In the genomic region with DNA sequence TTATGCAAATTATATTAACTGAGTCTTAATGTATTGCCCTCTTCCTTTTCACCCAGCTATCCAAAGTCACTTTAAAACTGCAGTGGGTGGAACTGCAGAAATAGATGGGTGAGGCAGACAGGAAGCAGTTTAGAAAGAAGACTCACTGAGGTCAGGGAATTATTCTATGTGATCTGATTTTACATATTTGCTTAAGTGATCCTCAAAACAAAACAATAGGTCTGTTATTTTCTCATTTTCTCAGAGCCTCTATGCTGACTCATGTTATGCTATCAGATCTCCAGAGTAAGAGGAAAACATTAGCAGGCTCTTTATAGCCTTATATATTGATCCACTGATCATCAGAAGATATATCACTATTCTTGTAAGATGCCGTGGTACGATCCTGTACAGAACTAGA, we compare ENCODE assay signal across 1 cellular context.
A peak's percentile ranks its signal among the peaks of the same experiment; 100 is the strongest.
TF ChIP-seq lines count a peak whose summit lies in the region.

No MANE protein-coding gene starts in this region.

TF ChIP-seq in K562, 482 proteins besides CTCF, POLR2A, EP300 and RAD21 (continues in another document):
- TF ChIP-seq BCL6 (CRISPR knock-in tag; IDR thresholded peaks at IDR 0.05) (no peak), SMARCA4 (IDR thresholded peaks at IDR 0.05) (peak; percentile 45; the same call in 1 of the 2 replicates), SOX6 (IDR thresholded peaks at IDR 0.05) (peak; percentile 58), ZNF644 (tag; IDR thresholded peaks at IDR 0.05; ENCODE audit: low read depth) (no peak), TARDBP (IDR thresholded peaks at IDR 0.05) (no peak), MAFF (IDR thresholded peaks at IDR 0.05; ENCODE audit: low read length) (peak; percentile 41; the same call in 1 of the 2 replicates), SMARCE1 (IDR thresholded peaks at IDR 0.05) (peak; percentile 22; the same call in 1 of the 2 replicates), FOSL1 (tag; conservative IDR thresholded peaks at IDR 0.05) (peak; percentile 58), DPF2 (IDR thresholded peaks at IDR 0.05) (peak; percentile 30; the same call in 1 of the 2 replicates), ZNF316 (IDR thresholded peaks at IDR 0.05) (peak; percentile 78), ZZZ3 (IDR thresholded peaks at IDR 0.05) (no peak), HSF4 (CRISPR knock-in tag; IDR thresholded peaks at IDR 0.05; ENCODE audit: borderline replicate concordance) (no peak), BACH1 (tag; IDR thresholded peaks at IDR 0.05) (peak; percentile 72; the same call in 1 of the 2 replicates), KDM2B (CRISPR knock-in tag; IDR thresholded peaks at IDR 0.05) (no peak), KAT7 (CRISPR knock-in tag; IDR thresholded peaks at IDR 0.05; ENCODE audit: borderline replicate concordance) (no peak), CXXC5 (CRISPR knock-in tag; IDR thresholded peaks at IDR 0.05) (no peak), C11orf30 (IDR thresholded peaks at IDR 0.05; ENCODE audit: low read depth) (peak; percentile 80), MAFK (IDR thresholded peaks at IDR 0.05; ENCODE audit: low read length) (peak; percentile 57; the same call in 1 of the 2 replicates), FOXK1 (CRISPR knock-in tag; IDR thresholded peaks at IDR 0.05; ENCODE audit: borderline replicate concordance) (no peak), ZNF507 (tag; conservative IDR thresholded peaks at IDR 0.05) (no peak), TCF7L2 (IDR thresholded peaks at IDR 0.05; ENCODE audit: low read depth, low read length) (no peak), WHSC1 (IDR thresholded peaks at IDR 0.05; ENCODE audit: low read length) (no peak)
- TF ChIP-seq, protein P1, sequence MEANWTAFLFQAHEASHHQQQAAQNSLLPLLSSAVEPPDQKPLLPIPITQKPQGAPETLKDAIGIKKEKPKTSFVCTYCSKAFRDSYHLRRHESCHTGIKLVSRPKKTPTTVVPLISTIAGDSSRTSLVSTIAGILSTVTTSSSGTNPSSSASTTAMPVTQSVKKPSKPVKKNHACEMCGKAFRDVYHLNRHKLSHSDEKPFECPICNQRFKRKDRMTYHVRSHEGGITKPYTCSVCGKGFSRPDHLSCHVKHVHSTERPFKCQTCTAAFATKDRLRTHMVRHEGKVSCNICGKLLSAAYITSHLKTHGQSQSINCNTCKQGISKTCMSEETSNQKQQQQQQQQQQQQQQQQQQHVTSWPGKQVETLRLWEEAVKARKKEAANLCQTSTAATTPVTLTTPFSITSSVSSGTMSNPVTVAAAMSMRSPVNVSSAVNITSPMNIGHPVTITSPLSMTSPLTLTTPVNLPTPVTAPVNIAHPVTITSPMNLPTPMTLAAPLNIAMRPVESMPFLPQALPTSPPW (CRISPR knock-in tag; IDR thresholded peaks at IDR 0.05): no peak
- TF ChIP-seq, protein P2, sequence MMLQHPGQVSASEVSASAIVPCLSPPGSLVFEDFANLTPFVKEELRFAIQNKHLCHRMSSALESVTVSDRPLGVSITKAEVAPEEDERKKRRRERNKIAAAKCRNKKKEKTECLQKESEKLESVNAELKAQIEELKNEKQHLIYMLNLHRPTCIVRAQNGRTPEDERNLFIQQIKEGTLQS (IDR thresholded peaks at IDR 0.05): peak; percentile 30; the same call in 1 of the 2 replicates
- TF ChIP-seq, protein P2 (CRISPR knock-in tag; conservative IDR thresholded peaks at IDR 0.05): no peak
- TF ChIP-seq, protein P3, sequence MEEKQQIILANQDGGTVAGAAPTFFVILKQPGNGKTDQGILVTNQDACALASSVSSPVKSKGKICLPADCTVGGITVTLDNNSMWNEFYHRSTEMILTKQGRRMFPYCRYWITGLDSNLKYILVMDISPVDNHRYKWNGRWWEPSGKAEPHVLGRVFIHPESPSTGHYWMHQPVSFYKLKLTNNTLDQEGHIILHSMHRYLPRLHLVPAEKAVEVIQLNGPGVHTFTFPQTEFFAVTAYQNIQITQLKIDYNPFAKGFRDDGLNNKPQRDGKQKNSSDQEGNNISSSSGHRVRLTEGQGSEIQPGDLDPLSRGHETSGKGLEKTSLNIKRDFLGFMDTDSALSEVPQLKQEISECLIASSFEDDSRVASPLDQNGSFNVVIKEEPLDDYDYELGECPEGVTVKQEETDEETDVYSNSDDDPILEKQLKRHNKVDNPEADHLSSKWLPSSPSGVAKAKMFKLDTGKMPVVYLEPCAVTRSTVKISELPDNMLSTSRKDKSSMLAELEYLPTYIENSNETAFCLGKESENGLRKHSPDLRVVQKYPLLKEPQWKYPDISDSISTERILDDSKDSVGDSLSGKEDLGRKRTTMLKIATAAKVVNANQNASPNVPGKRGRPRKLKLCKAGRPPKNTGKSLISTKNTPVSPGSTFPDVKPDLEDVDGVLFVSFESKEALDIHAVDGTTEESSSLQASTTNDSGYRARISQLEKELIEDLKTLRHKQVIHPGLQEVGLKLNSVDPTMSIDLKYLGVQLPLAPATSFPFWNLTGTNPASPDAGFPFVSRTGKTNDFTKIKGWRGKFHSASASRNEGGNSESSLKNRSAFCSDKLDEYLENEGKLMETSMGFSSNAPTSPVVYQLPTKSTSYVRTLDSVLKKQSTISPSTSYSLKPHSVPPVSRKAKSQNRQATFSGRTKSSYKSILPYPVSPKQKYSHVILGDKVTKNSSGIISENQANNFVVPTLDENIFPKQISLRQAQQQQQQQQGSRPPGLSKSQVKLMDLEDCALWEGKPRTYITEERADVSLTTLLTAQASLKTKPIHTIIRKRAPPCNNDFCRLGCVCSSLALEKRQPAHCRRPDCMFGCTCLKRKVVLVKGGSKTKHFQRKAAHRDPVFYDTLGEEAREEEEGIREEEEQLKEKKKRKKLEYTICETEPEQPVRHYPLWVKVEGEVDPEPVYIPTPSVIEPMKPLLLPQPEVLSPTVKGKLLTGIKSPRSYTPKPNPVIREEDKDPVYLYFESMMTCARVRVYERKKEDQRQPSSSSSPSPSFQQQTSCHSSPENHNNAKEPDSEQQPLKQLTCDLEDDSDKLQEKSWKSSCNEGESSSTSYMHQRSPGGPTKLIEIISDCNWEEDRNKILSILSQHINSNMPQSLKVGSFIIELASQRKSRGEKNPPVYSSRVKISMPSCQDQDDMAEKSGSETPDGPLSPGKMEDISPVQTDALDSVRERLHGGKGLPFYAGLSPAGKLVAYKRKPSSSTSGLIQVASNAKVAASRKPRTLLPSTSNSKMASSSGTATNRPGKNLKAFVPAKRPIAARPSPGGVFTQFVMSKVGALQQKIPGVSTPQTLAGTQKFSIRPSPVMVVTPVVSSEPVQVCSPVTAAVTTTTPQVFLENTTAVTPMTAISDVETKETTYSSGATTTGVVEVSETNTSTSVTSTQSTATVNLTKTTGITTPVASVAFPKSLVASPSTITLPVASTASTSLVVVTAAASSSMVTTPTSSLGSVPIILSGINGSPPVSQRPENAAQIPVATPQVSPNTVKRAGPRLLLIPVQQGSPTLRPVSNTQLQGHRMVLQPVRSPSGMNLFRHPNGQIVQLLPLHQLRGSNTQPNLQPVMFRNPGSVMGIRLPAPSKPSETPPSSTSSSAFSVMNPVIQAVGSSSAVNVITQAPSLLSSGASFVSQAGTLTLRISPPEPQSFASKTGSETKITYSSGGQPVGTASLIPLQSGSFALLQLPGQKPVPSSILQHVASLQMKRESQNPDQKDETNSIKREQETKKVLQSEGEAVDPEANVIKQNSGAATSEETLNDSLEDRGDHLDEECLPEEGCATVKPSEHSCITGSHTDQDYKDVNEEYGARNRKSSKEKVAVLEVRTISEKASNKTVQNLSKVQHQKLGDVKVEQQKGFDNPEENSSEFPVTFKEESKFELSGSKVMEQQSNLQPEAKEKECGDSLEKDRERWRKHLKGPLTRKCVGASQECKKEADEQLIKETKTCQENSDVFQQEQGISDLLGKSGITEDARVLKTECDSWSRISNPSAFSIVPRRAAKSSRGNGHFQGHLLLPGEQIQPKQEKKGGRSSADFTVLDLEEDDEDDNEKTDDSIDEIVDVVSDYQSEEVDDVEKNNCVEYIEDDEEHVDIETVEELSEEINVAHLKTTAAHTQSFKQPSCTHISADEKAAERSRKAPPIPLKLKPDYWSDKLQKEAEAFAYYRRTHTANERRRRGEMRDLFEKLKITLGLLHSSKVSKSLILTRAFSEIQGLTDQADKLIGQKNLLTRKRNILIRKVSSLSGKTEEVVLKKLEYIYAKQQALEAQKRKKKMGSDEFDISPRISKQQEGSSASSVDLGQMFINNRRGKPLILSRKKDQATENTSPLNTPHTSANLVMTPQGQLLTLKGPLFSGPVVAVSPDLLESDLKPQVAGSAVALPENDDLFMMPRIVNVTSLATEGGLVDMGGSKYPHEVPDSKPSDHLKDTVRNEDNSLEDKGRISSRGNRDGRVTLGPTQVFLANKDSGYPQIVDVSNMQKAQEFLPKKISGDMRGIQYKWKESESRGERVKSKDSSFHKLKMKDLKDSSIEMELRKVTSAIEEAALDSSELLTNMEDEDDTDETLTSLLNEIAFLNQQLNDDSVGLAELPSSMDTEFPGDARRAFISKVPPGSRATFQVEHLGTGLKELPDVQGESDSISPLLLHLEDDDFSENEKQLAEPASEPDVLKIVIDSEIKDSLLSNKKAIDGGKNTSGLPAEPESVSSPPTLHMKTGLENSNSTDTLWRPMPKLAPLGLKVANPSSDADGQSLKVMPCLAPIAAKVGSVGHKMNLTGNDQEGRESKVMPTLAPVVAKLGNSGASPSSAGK (IDR thresholded peaks at IDR 0.05): no peak
- TF ChIP-seq, protein P4, sequence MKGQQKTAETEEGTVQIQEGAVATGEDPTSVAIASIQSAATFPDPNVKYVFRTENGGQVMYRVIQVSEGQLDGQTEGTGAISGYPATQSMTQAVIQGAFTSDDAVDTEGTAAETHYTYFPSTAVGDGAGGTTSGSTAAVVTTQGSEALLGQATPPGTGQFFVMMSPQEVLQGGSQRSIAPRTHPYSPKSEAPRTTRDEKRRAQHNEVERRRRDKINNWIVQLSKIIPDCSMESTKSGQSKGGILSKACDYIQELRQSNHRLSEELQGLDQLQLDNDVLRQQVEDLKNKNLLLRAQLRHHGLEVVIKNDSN (CRISPR knock-in tag; IDR thresholded peaks at IDR 0.05): no peak
- TF ChIP-seq, protein P5, sequence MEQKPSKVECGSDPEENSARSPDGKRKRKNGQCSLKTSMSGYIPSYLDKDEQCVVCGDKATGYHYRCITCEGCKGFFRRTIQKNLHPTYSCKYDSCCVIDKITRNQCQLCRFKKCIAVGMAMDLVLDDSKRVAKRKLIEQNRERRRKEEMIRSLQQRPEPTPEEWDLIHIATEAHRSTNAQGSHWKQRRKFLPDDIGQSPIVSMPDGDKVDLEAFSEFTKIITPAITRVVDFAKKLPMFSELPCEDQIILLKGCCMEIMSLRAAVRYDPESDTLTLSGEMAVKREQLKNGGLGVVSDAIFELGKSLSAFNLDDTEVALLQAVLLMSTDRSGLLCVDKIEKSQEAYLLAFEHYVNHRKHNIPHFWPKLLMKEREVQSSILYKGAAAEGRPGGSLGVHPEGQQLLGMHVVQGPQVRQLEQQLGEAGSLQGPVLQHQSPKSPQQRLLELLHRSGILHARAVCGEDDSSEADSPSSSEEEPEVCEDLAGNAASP (IDR thresholded peaks at IDR 0.05): no peak
- TF ChIP-seq, protein P6, sequence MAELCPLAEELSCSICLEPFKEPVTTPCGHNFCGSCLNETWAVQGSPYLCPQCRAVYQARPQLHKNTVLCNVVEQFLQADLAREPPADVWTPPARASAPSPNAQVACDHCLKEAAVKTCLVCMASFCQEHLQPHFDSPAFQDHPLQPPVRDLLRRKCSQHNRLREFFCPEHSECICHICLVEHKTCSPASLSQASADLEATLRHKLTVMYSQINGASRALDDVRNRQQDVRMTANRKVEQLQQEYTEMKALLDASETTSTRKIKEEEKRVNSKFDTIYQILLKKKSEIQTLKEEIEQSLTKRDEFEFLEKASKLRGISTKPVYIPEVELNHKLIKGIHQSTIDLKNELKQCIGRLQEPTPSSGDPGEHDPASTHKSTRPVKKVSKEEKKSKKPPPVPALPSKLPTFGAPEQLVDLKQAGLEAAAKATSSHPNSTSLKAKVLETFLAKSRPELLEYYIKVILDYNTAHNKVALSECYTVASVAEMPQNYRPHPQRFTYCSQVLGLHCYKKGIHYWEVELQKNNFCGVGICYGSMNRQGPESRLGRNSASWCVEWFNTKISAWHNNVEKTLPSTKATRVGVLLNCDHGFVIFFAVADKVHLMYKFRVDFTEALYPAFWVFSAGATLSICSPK (IDR thresholded peaks at IDR 0.05; ENCODE audit: borderline replicate concordance): no peak
- TF ChIP-seq, protein P7, sequence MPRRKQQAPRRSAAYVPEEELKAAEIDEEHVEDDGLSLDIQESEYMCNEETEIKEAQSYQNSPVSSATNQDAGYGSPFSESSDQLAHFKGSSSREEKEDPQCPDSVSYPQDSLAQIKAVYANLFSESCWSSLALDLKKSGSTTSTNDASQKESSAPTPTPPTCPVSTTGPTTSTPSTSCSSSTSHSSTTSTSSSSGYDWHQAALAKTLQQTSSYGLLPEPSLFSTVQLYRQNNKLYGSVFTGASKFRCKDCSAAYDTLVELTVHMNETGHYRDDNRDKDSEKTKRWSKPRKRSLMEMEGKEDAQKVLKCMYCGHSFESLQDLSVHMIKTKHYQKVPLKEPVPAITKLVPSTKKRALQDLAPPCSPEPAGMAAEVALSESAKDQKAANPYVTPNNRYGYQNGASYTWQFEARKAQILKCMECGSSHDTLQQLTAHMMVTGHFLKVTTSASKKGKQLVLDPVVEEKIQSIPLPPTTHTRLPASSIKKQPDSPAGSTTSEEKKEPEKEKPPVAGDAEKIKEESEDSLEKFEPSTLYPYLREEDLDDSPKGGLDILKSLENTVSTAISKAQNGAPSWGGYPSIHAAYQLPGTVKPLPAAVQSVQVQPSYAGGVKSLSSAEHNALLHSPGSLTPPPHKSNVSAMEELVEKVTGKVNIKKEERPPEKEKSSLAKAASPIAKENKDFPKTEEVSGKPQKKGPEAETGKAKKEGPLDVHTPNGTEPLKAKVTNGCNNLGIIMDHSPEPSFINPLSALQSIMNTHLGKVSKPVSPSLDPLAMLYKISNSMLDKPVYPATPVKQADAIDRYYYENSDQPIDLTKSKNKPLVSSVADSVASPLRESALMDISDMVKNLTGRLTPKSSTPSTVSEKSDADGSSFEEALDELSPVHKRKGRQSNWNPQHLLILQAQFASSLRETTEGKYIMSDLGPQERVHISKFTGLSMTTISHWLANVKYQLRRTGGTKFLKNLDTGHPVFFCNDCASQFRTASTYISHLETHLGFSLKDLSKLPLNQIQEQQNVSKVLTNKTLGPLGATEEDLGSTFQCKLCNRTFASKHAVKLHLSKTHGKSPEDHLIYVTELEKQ (CRISPR knock-in tag; IDR thresholded peaks at IDR 0.05): no peak
- TF ChIP-seq, protein P8, sequence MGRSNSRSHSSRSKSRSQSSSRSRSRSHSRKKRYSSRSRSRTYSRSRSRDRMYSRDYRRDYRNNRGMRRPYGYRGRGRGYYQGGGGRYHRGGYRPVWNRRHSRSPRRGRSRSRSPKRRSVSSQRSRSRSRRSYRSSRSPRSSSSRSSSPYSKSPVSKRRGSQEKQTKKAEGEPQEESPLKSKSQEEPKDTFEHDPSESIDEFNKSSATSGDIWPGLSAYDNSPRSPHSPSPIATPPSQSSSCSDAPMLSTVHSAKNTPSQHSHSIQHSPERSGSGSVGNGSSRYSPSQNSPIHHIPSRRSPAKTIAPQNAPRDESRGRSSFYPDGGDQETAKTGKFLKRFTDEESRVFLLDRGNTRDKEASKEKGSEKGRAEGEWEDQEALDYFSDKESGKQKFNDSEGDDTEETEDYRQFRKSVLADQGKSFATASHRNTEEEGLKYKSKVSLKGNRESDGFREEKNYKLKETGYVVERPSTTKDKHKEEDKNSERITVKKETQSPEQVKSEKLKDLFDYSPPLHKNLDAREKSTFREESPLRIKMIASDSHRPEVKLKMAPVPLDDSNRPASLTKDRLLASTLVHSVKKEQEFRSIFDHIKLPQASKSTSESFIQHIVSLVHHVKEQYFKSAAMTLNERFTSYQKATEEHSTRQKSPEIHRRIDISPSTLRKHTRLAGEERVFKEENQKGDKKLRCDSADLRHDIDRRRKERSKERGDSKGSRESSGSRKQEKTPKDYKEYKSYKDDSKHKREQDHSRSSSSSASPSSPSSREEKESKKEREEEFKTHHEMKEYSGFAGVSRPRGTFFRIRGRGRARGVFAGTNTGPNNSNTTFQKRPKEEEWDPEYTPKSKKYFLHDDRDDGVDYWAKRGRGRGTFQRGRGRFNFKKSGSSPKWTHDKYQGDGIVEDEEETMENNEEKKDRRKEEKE (IDR thresholded peaks at IDR 0.05; ENCODE audit: borderline replicate concordance in 1 of 2, control insufficient read depth in 1 of 2, low read depth in 2 of 2, low read length in 1 of 2): no peak
